ENCODE assay signal across 20 cellular contexts in genomic region chr5:97914483-97914882, GRCh38.
"Had no signal": no experiment of that assay in that cellular context is flagged by ENCODE, and none has a peak within 500 bp of the region (broad histone marks: within the 10 kb centered on the region; RNA-seq: fewer than 3 reads in every experiment).

No MANE protein-coding gene starts in this region.

- H2AFZ ChIP-seq: hepatocyte had no signal

- H3K4me2 ChIP-seq: hepatocyte had no signal

- H3K36me3 ChIP-seq: esophagus muscularis mucosa, gastroesophageal sphincter, heart left ventricle, left lung, lower lobe of right lung had no signal

- H3K4me1 Mint-ChIP-seq: immature natural killer cell, mesothelial cell of epicardium had no signal

- H3K79me2 ChIP-seq: hepatocyte had no signal

- H3K27me3 ChIP-seq: dorsolateral prefrontal cortex, esophagus muscularis mucosa, foreskin keratinocyte, gastroesophageal sphincter, heart left ventricle, hepatocyte, left lung had no signal

- H3K9me3 ChIP-seq: esophagus muscularis mucosa, gastroesophageal sphincter, heart left ventricle, left lung, lower lobe of right lung had no signal

- DNase-seq: dermis blood vessel endothelial cell; dorsolateral prefrontal cortex; effector CD4-positive, alpha-beta T cell; effector memory CD4-positive, alpha-beta T cell; foreskin keratinocyte; heart left ventricle; hypothalamus; immature natural killer cell; islet precursor cell; kidney; kidney glomerular epithelial cell; left lung; left ventricle myocardium superior; lower lobe of right lung; mesenchymal stem cell had no signal

- H3K4me3 Mint-ChIP-seq: immature natural killer cell, mesothelial cell of epicardium had no signal

- H3K27ac ChIP-seq: coronary artery, dorsolateral prefrontal cortex, esophagus muscularis mucosa, foreskin keratinocyte, gastroesophageal sphincter, heart left ventricle, hepatocyte, left lung, lower lobe of right lung had no signal

- H3K36me3 Mint-ChIP-seq: immature natural killer cell, mesothelial cell of epicardium had no signal

- H3K4me3 ChIP-seq: coronary artery, dorsolateral prefrontal cortex, esophagus muscularis mucosa, gastroesophageal sphincter, heart left ventricle, hepatocyte, left lung, lower lobe of right lung had no signal

- ATAC-seq: foreskin keratinocyte, gastroesophageal sphincter, heart left ventricle, left lung, left ventricle myocardium superior, lower lobe of right lung had no signal

- H3K4me1 ChIP-seq: heart left ventricle, left lung, lower lobe of right lung had no signal

- H3K27ac Mint-ChIP-seq: immature natural killer cell, mesothelial cell of epicardium had no signal

- H3K9me3 Mint-ChIP-seq: mesothelial cell of epicardium had no signal
